7 cellular contexts compared by ENCODE assay signal in genomic region chr3:56042326-56042951, GRCh38.
DNase-seq lines count a peak whose midpoint lies in the region; ATAC-seq, FAIRE-seq and TF ChIP-seq lines count a peak whose summit lies in the region.

No MANE protein-coding gene starts in this region.

- peak overlapping the region; percentile 5 for H2AFZ ChIP-seq in neuronal stem cell (ENCODE audit: low read length)

- peaks cover 6 to 13% (median 10%) of the 10 kb centered on the region in 3 donors for H3K9me3 Mint-ChIP-seq in T-cell

- H3K4me3 Mint-ChIP-seq in T-cell: no peak overlapping the region

- no peaks in the 10 kb centered on the region for H3K36me3 ChIP-seq in neuronal stem cell (replicated peaks in 1 of 2; ENCODE audit: control insufficient read depth in 2 of 2, insufficient read depth in 2 of 2, low read length in 2 of 2)

- H3K9me3 ChIP-seq in neuronal stem cell (replicated peaks in 1 of 2; ENCODE audit: control insufficient read depth in 2 of 2, insufficient read depth in 1 of 2, low read depth in 1 of 2, low read length in 2 of 2): peaks cover 3 to 4% of the 10 kb centered on the region in 2 donors

- H2AK5ac ChIP-seq in neuronal stem cell (ENCODE audit: low read depth, low read length): no peak overlapping the region

- no peaks in the 10 kb centered on the region for H3K4me1 ChIP-seq in neuronal stem cell (ENCODE audit: control insufficient read depth in 2 of 2, insufficient read depth in 1 of 2, low read depth in 1 of 2, low read length in 2 of 2)

- DNase-seq in H54 (ENCODE audit: insufficient read length, low spot score) (no peak), NCI-H82 (lab: John Stamatoyannopoulos, UW) (peak; percentile 43), epidermal melanocyte (ENCODE audit: insufficient read length, low spot score) (peak; percentile 32), neuronal stem cell (ENCODE audit: low spot score) (peak; percentile 11), GM19238 (ENCODE audit: insufficient read length, low spot score) (no peak), T-cell (no peak)

- no peak overlapping the region for H3K27ac Mint-ChIP-seq in T-cell

- FAIRE-seq in H54 (lab: Jason Lieb, UNC): peak; percentile 57

- H3K4ac ChIP-seq in neuronal stem cell (ENCODE audit: low read length): no peak overlapping the region

- WGBS in neuronal stem cell (ENCODE audit: extremely low coverage in 2 of 2, insufficient read length in 2 of 2, insufficient replicate concordance in 1 of 2), 2 donors: no CpG with 5 or more reads among the region's 10 CpGs

- H3K36me3 Mint-ChIP-seq in T-cell: no peaks in the 10 kb centered on the region

- no peak overlapping the region for H3K27ac ChIP-seq in neuronal stem cell (replicated peaks; ENCODE audit: low read length)

- H3K18ac ChIP-seq in neuronal stem cell (ENCODE audit: low read length): no peak overlapping the region

- no peak overlapping the region for H4K91ac ChIP-seq in neuronal stem cell (ENCODE audit: low read depth, low read length, poor library complexity)

- H3K23ac ChIP-seq in neuronal stem cell (ENCODE audit: low read depth, low read length, poor library complexity): no peak overlapping the region

- H2BK15ac ChIP-seq in neuronal stem cell (ENCODE audit: low read length): no peak overlapping the region

- TF ChIP-seq POLR2A in H54 (IDR thresholded peaks at IDR 0.05; ENCODE audit: low read depth, low read length): no peak

- CTCF ChIA-PET in T-cell (lab: Charles Lee): no interaction called here

- no peaks in the 10 kb centered on the region for H3K79me1 ChIP-seq in neuronal stem cell (ENCODE audit: low read depth, low read length)

- POLR2A ChIA-PET in T-cell (lab: Charles Lee): no interaction called here

- no peaks in the 10 kb centered on the region for H3K27me3 ChIP-seq in neuronal stem cell (ENCODE audit: control insufficient read depth in 3 of 3, insufficient read depth in 3 of 3, low read depth in 1 of 3, low read length in 3 of 3)

- no peak overlapping the region for H3K9ac ChIP-seq in neuronal stem cell (ENCODE audit: low read depth, low read length, poor library complexity)

- no peak overlapping the region for H4K8ac ChIP-seq in neuronal stem cell (ENCODE audit: low read depth, low read length)

- H3K4me3 ChIP-seq in neuronal stem cell (ENCODE audit: low read length in 2 of 2): no peak overlapping the region

- H2BK120ac ChIP-seq in neuronal stem cell (ENCODE audit: low read depth, low read length): no peak overlapping the region

- peaks cover 0 to 4% of the 10 kb centered on the region in 2 donors for H3K27me3 Mint-ChIP-seq in T-cell

- no peak overlapping the region for H3K4me2 ChIP-seq in neuronal stem cell (ENCODE audit: insufficient read depth, low read length, poor library complexity, severe bottlenecking)

- H2BK12ac ChIP-seq in neuronal stem cell (ENCODE audit: low read length): no peak overlapping the region

- ATAC-seq in GM21367 (IDR thresholded peaks at IDR 0.05; ENCODE audit: unreplicated experiment) (no peak), T-cell (replicated peaks in 1 of 4) (no peak)

- no peak overlapping the region for H2BK5ac ChIP-seq in neuronal stem cell (ENCODE audit: low read length)

- H3K14ac ChIP-seq in neuronal stem cell (ENCODE audit: low read length): no peak overlapping the region

- H3K4me1 Mint-ChIP-seq in T-cell: no peaks in the 10 kb centered on the region

Comparison
In these comparisons a context has a peak if more than half of its experiments do, and no peak if none do; other contexts are left out.
1. DNase-seq: peak in NCI-H82 (single experiment), epidermal melanocyte (single experiment) and neuronal stem cell (single experiment); none in H54 (single experiment), GM19238 (single experiment) and T-cell (0 of 34).